In genomic region chr9:98851730-98852462, GRCh38 we compare ENCODE assay signal across 1 cellular context.
A peak's percentile ranks its signal among the peaks of the same experiment; 100 is the strongest.
TF ChIP-seq lines count a peak whose summit lies in the region.

No MANE protein-coding gene starts in this region.

TF ChIP-seq in K562, 482 proteins besides CTCF, POLR2A, EP300 and RAD21 (continued from another document and continues in another):
- no peak for TF ChIP-seq CHAMP1 (IDR thresholded peaks at IDR 0.05)
- no peak; the same call in 1 of the 2 replicates for TF ChIP-seq TEAD4 (IDR thresholded peaks at IDR 0.05; ENCODE audit: low read length)
- TF ChIP-seq TEAD4 (CRISPR knock-in tag; IDR thresholded peaks at IDR 0.05; ENCODE audit: borderline replicate concordance): no peak
- TF ChIP-seq ETV1 (tag; conservative IDR thresholded peaks at IDR 0.05; ENCODE audit: low read depth): peak; percentile 84; the same call in 1 of the 2 replicates
- TF ChIP-seq ZNF551 (CRISPR knock-in tag; IDR thresholded peaks at IDR 0.05): peak; percentile 85; the same call in 1 of the 2 replicates
- no peak for TF ChIP-seq ZZZ3 (IDR thresholded peaks at IDR 0.05)
- no peak for TF ChIP-seq ZNF407 (IDR thresholded peaks at IDR 0.05; ENCODE audit: low read depth)
- no peak for TF ChIP-seq L3MBTL2 (IDR thresholded peaks at IDR 0.05)
- TF ChIP-seq ZNF436 (CRISPR knock-in tag; IDR thresholded peaks at IDR 0.05): no peak
- TF ChIP-seq SPI1 (IDR thresholded peaks at IDR 0.05; ENCODE audit: borderline replicate concordance, low read depth, low read length): no peak
- no peak for TF ChIP-seq MYC (IDR thresholded peaks at IDR 0.05; ENCODE audit: low read depth, low read length)
- peak; percentile 93; the same call in 1 of the 2 replicates for TF ChIP-seq MYC (CRISPR knock-in tag; IDR thresholded peaks at IDR 0.05; ENCODE audit: borderline replicate concordance, low read depth)
- TF ChIP-seq KAT2B (IDR thresholded peaks at IDR 0.05; ENCODE audit: low read depth, low read length): no peak
- TF ChIP-seq TCF7L2 (IDR thresholded peaks at IDR 0.05; ENCODE audit: low read depth, low read length): no peak
- TF ChIP-seq GTF2F1 (IDR thresholded peaks at IDR 0.05; ENCODE audit: low read depth, low read length): no peak
- no peak for TF ChIP-seq MTA2 (IDR thresholded peaks at IDR 0.05; ENCODE audit: low read depth)
- TF ChIP-seq SIRT6 (IDR thresholded peaks at IDR 0.05; ENCODE audit: low read depth, low read length): no peak
- no peak for TF ChIP-seq ZNF780A (CRISPR knock-in tag; IDR thresholded peaks at IDR 0.05)
- TF ChIP-seq E2F6 (IDR thresholded peaks at IDR 0.05; ENCODE audit: borderline replicate concordance in 1 of 2, extremely low read depth in 1 of 2, insufficient read depth in 1 of 2, insufficient read length in 1 of 2, low read depth in 1 of 2, low read length in 1 of 2, poor library complexity in 1 of 2, severe bottlenecking in 1 of 2): no peak
- no peak for TF ChIP-seq CBX8 (IDR thresholded peaks at IDR 0.05; ENCODE audit: borderline replicate concordance, extremely low read depth, low read depth, low read length, poor library complexity, severe bottlenecking)
- TF ChIP-seq TCFL5 (CRISPR knock-in tag; conservative IDR thresholded peaks at IDR 0.05): peak; percentile 92
- peak; percentile 80 for TF ChIP-seq ELF2 (CRISPR knock-in tag; IDR thresholded peaks at IDR 0.05)
- no peak for TF ChIP-seq RBM17 (IDR thresholded peaks at IDR 0.05; ENCODE audit: borderline replicate concordance, low read depth, low read length)
- peak; percentile 19; the same call in 1 of the 2 replicates for TF ChIP-seq ZNF764 (CRISPR knock-in tag; IDR thresholded peaks at IDR 0.05; ENCODE audit: low read depth)
- no peak for TF ChIP-seq ETS1 (conservative IDR thresholded peaks at IDR 0.05; ENCODE audit: control insufficient read depth, low read depth, low read length)
- TF ChIP-seq RFX5 (IDR thresholded peaks at IDR 0.05; ENCODE audit: low read depth, low read length): no peak
- no peak for TF ChIP-seq RB1 (IDR thresholded peaks at IDR 0.05; ENCODE audit: low read depth)
- no peak for TF ChIP-seq PRPF4 (IDR thresholded peaks at IDR 0.05; ENCODE audit: insufficient read depth, low read depth, low read length, poor library complexity, severe bottlenecking)
- no peak for TF ChIP-seq SREBF2 (CRISPR knock-in tag; IDR thresholded peaks at IDR 0.05)
- peak; percentile 77; the same call in 1 of the 2 replicates for TF ChIP-seq ZSCAN32 (CRISPR knock-in tag; IDR thresholded peaks at IDR 0.05)
- peak; percentile 69 for TF ChIP-seq PKNOX1 (IDR thresholded peaks at IDR 0.05)
- TF ChIP-seq SOX6 (IDR thresholded peaks at IDR 0.05): peak; percentile 61; the same call in 1 of the 2 replicates
- no peak for TF ChIP-seq ZNF277 (CRISPR knock-in tag; IDR thresholded peaks at IDR 0.05; ENCODE audit: borderline replicate concordance)
- TF ChIP-seq ZNF77 (CRISPR knock-in tag; IDR thresholded peaks at IDR 0.05): no peak
- 0 out of 4 replicates have a peak, but pooled peaks of 1 of the 2 experiments have one; percentile 20 for TF ChIP-seq SIN3A (IDR thresholded peaks at IDR 0.05; ENCODE audit: borderline replicate concordance in 2 of 2, control insufficient read depth in 1 of 2, low read depth in 2 of 2, low read length in 2 of 2)
- TF ChIP-seq SMAD3 (CRISPR knock-in tag; conservative IDR thresholded peaks at IDR 0.05): peak; percentile 98
- peak; percentile 70; the same call in 1 of the 2 replicates for TF ChIP-seq ZNF707 (CRISPR knock-in tag; conservative IDR thresholded peaks at IDR 0.05)
- TF ChIP-seq POLR3G (IDR thresholded peaks at IDR 0.05; ENCODE audit: extremely low read depth, insufficient read length, insufficient replicate concordance): no peak
- TF ChIP-seq ZBTB17 (CRISPR knock-in tag; IDR thresholded peaks at IDR 0.05): peak; percentile 92
- peak; percentile 95 for TF ChIP-seq ZKSCAN8 (CRISPR knock-in tag; IDR thresholded peaks at IDR 0.05)
- TF ChIP-seq PYGO2 (tag; IDR thresholded peaks at IDR 0.05): peak; percentile 91
- no peak for TF ChIP-seq GABPB1 (CRISPR knock-in tag; IDR thresholded peaks at IDR 0.05)
- TF ChIP-seq CXXC5 (CRISPR knock-in tag; IDR thresholded peaks at IDR 0.05): peak; percentile 97
- TF ChIP-seq MED1 (CRISPR knock-in tag; IDR thresholded peaks at IDR 0.05; ENCODE audit: borderline replicate concordance): no peak
- peak; percentile 97 for TF ChIP-seq ZNF445 (CRISPR knock-in tag; IDR thresholded peaks at IDR 0.05; ENCODE audit: low read depth)
- TF ChIP-seq GTF3C2 (IDR thresholded peaks at IDR 0.05; ENCODE audit: borderline replicate concordance, extremely low read depth, insufficient read length): no peak
- peak; percentile 100 for TF ChIP-seq ZNF589 (CRISPR knock-in tag; IDR thresholded peaks at IDR 0.05; ENCODE audit: low read depth)
- TF ChIP-seq HEY1 (CRISPR knock-in tag; IDR thresholded peaks at IDR 0.05; ENCODE audit: borderline replicate concordance): 0 out of 2 replicates have a peak, but pooled peaks have one; percentile 77
- peak; percentile 79 for TF ChIP-seq POLR2H (tag; IDR thresholded peaks at IDR 0.05; ENCODE audit: low read depth)
- TF ChIP-seq RBM25 (IDR thresholded peaks at IDR 0.05; ENCODE audit: low read depth, low read length, severe bottlenecking): no peak
- TF ChIP-seq SRF (CRISPR knock-in tag; IDR thresholded peaks at IDR 0.05): peak; percentile 45 to 91; a peak in 3 of 4 replicates
- TF ChIP-seq MYBL2 (IDR thresholded peaks at IDR 0.05; ENCODE audit: low read depth): no peak
- TF ChIP-seq MYBL2 (CRISPR knock-in tag; IDR thresholded peaks at IDR 0.05; ENCODE audit: borderline replicate concordance): no peak
